ENCODE assay signal across 8 cellular contexts in the genomic region with DNA sequence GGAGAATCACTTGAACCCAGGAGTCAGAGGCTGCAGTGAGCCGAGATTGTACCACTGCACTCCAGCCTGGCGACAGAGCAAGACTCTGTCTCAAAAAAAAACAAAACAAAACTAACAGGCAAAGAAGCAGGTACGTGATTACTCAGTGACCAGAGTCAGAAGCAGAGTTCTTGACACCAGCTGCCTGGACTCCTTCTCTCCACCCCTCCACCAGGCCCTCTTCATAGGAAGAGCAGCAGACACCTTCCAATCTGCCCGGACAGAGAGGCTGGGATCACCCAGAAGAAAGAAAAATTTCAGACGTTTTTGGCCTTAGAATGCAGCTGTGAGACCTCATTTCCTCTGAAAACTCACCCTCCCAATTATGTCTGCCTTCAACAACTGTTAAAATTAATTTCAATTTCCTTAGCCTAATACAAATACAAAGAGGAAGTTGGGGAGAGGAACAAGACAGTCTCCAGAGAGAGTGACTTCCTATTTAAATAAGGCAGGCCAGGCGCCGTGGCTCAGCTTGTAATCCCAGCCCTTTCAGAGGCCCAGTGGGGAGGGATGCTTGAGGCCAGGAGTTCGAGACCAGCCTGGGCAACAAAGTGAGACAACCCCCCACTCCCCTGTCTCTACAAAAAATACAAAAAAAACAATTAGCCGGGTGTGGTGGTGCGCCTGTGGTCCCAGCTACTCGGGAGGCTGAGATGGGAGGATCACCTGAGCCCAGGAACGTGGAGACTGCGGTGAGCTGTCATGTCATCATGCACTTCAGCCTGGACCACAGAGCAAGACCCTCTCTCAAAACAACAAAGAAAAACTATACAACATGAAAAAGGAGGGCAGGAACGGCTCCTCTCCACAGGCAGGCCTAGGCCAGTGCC. TPM values are rescaled to one million over a fixed set of nuclear protein-coding genes. Genes with fewer than 3 reads are reported as not detected.
DNase-seq lines count a peak whose midpoint lies in the region; ATAC-seq and TF ChIP-seq lines count a peak whose summit lies in the region.

No MANE protein-coding gene starts in this region.

- H3K36me3 Mint-ChIP-seq in activated CD4-positive, alpha-beta T cell treated with anti-CD3 and anti-CD28 coated beads, Interleukin-2, amount 10 ng/mL, durations not matched to agents 24 days and 14 days (ENCODE audit: low read depth) = peaks cover 16% of the 10 kb centered on the region

- TF ChIP-seq CTCF in RWPE2 (IDR thresholded peaks at IDR 0.05; ENCODE audit: poor library complexity, severe bottlenecking) (no peak), epithelial cell of esophagus (IDR thresholded peaks at IDR 0.05; ENCODE audit: insufficient read depth, low read depth, low read length, missing control alignments) (no peak), omental fat pad (IDR thresholded peaks at IDR 0.05) (no peak)

- peak overlapping the region; percentile 79 for H3K27ac Mint-ChIP-seq in activated CD4-positive, alpha-beta T cell treated with anti-CD3 and anti-CD28 coated beads, Interleukin-2, amount 10 ng/mL, durations not matched to agents 24 days and 14 days

- ATAC-seq in RWPE2 (ENCODE audit: low read depth) (no peak), omental fat pad (ENCODE audit: low FRiP score) (no peak)

- peaks cover 19% of the 10 kb centered on the region for H3K36me3 ChIP-seq in RWPE2 (ENCODE audit: low read depth)

- peak overlapping the region; percentile 45 for H3K27ac ChIP-seq in RWPE2 (ENCODE audit: poor library complexity, severe bottlenecking)

- peaks cover 31% of the 10 kb centered on the region for H3K4me1 Mint-ChIP-seq in activated CD4-positive, alpha-beta T cell treated with anti-CD3 and anti-CD28 coated beads, Interleukin-2, amount 10 ng/mL, durations not matched to agents 24 days and 14 days

- H3K9me3 ChIP-seq in RWPE2 (ENCODE audit: severe bottlenecking) = no peaks in the 10 kb centered on the region

- peaks cover 5% of the 10 kb centered on the region for H3K4me1 ChIP-seq in RWPE2 (ENCODE audit: insufficient read depth, poor library complexity, severe bottlenecking)

- H3K27me3 Mint-ChIP-seq in activated CD4-positive, alpha-beta T cell treated with anti-CD3 and anti-CD28 coated beads, Interleukin-2, amount 10 ng/mL, durations not matched to agents 24 days and 14 days = no peaks in the 10 kb centered on the region

- H3K4me3 Mint-ChIP-seq in activated CD4-positive, alpha-beta T cell treated with anti-CD3 and anti-CD28 coated beads, Interleukin-2, amount 10 ng/mL, durations not matched to agents 24 days and 14 days = peak overlapping the region; percentile 88

- intact Hi-C loops in activated CD4-positive, alpha-beta T cell treated with anti-CD3 and anti-CD28 coated beads, Interleukin-2, amount 10 ng/mL, durations not matched to agents 24 days and 14 days (cut with micrococcal nuclease) = loop anchor here (5.0 to 10.0 kb wide), 4 partner anchors 55 to 883 kb away; partner anchors contain the start of genes ATP9B, CTDP1 and NFATC1

- no peaks in the 10 kb centered on the region for H3K27me3 ChIP-seq in RWPE2 (ENCODE audit: insufficient read depth, poor library complexity, severe bottlenecking)

- H3K9me3 Mint-ChIP-seq in activated CD4-positive, alpha-beta T cell treated with anti-CD3 and anti-CD28 coated beads, Interleukin-2, amount 10 ng/mL, durations not matched to agents 24 days and 14 days = no peaks in the 10 kb centered on the region

- DNase-seq in activated CD4-positive, alpha-beta T cell treated with anti-CD3 and anti-CD28 coated beads, Interleukin-2, amount 10 ng/mL, durations not matched to agents 24 days and 14 days = no peak
- no peak for DNase-seq in activated CD4-positive, alpha-beta T cell treated with anti-CD3 and anti-CD28 coated beads, Interleukin-2, amount 50 U/mL, for 1 hour
- DNase-seq in RWPE2 (ENCODE audit: low spot score) (no peak), epithelial cell of esophagus (ENCODE audit: low read depth) (no peak), omental fat pad (ENCODE audit: low spot score) (peak; percentile 18), DMS 273 treated with DMSO at 0.1 percent for 48 hours (lab: John Stamatoyannopoulos, UW) (no peak), SW 1271 (lab: John Stamatoyannopoulos, UW) (no peak), EL (no peak)

- H3K4me3 ChIP-seq in RWPE2 (ENCODE audit: severe bottlenecking) = peak overlapping the region; percentile 83
- H3K4me3 ChIP-seq in epithelial cell of esophagus (ENCODE audit: low read length) = peak overlapping the region; percentile 45

RNA-seq across cellular contexts. Expression of gene SLC66A2, which starts 1.6 kb away (rescaled TPM):
- total RNA-seq in activated CD4-positive, alpha-beta T cell treated with anti-CD3 and anti-CD28 coated beads, Interleukin-2, amount 10 ng/mL, durations not matched to agents 24 days and 14 days = 45.6 and 46.5 TPM in 2 replicates
- 100 to 1,000 TPM in 2 of 4 donors, 10 to 100 TPM in 2; 69.4 to 176 (median 103) TPM for total RNA-seq in omental fat pad

RNA-seq across cellular contexts. Expression of gene HSBP1L1, which starts 14.6 kb away (rescaled TPM):
- total RNA-seq in activated CD4-positive, alpha-beta T cell treated with anti-CD3 and anti-CD28 coated beads, Interleukin-2, amount 10 ng/mL, durations not matched to agents 24 days and 14 days = 6.8 and 8.1 TPM in 2 replicates
- total RNA-seq in omental fat pad = 10 to 100 TPM; 13.2 to 20.1 (median 17.3) TPM

RNA-seq across cellular contexts. Expression of gene TXNL4A, which starts 38.6 kb away (rescaled TPM):
- 198 and 210 TPM in 2 replicates for total RNA-seq in activated CD4-positive, alpha-beta T cell treated with anti-CD3 and anti-CD28 coated beads, Interleukin-2, amount 10 ng/mL, durations not matched to agents 24 days and 14 days
- total RNA-seq in omental fat pad = 10 to 100 TPM; 18.0 to 47.6 (median 33.6) TPM
